In genomic region chr5:24703934-24704333, GRCh38 we compare ENCODE assay signal across 27 cellular contexts. TPM values are rescaled to one million over a fixed set of nuclear protein-coding genes. Genes with fewer than 3 reads are reported as not detected.
"Had no signal": no experiment of that assay in that cellular context is flagged by ENCODE, and none has a peak within 500 bp of the region (broad histone marks: within the 10 kb centered on the region; RNA-seq: fewer than 3 reads in every experiment).

No MANE protein-coding gene starts in this region.

- ATAC-seq: activated CD8-positive, alpha-beta memory T cell treated with anti-CD3 and anti-CD28 coated beads, Interleukin-2, amount 10 ng/mL, durations not matched to agents 7 days and 5 days; activated CD8-positive, alpha-beta T cell treated with anti-CD3 and anti-CD28 coated beads for 36 hours; activated naive CD8-positive, alpha-beta T cell treated with anti-CD3 and anti-CD28 coated beads, Interleukin-2, amount 50 U/mL, for 24 hours; effector memory CD8-positive, alpha-beta T cell; gastroesophageal sphincter; left lung; lower lobe of right lung; natural killer cell; right cardiac atrium; upper lobe of right lung had no signal

- FAIRE-seq: endothelial cell of umbilical vein had no signal

- H3K27me3 ChIP-seq: gastroesophageal sphincter, left lung, spleen, suprapubic skin, tibial artery, upper lobe of right lung had no signal

- H3K9me3 ChIP-seq: lower lobe of right lung, tibial artery, upper lobe of right lung had no signal

- DNase-seq: activated B cell treated with CpG ODN at 0.5 μM for 24 hours; activated CD4-positive, alpha-beta T cell treated with anti-CD3 and anti-CD28 coated beads, Interleukin-2, amount 50 U/mL, for 1 hour; activated CD8-positive, alpha-beta memory T cell treated with anti-CD3 and anti-CD28 coated beads, Interleukin-2, amount 10 ng/mL, durations not matched to agents 7 days and 5 days; activated CD8-positive, alpha-beta T cell treated with anti-CD3 and anti-CD28 coated beads for 36 hours; activated naive CD8-positive, alpha-beta T cell treated with anti-CD3 and anti-CD28 coated beads, Interleukin-2, amount 50 U/mL, for 24 hours; activated T-cell treated with anti-CD3 and anti-CD28 coated beads, Interleukin-2, amount 50 U/mL, for 48 hours; amygdala; caudate nucleus; cortex of kidney; effector memory CD8-positive, alpha-beta T cell; head of caudate nucleus; left lung; lower lobe of right lung; mesenchymal stem cell; natural killer cell; right cardiac atrium; spleen; stimulated activated naive CD4-positive, alpha-beta T cell; tibial artery; upper lobe of right lung had no signal

- H3K4me1 ChIP-seq: gastroesophageal sphincter, left lung, lower lobe of right lung, spleen, suprapubic skin, tibial artery, upper lobe of right lung had no signal

- H3K4me3 ChIP-seq: gastroesophageal sphincter, left lung, lower lobe of right lung, spleen, suprapubic skin, tibial artery, upper lobe of right lung had no signal

- H3K36me3 ChIP-seq: gastroesophageal sphincter, left lung, lower lobe of right lung, spleen, suprapubic skin, tibial artery, upper lobe of right lung had no signal

- H3K27ac ChIP-seq: gastroesophageal sphincter, left lung, lower lobe of right lung, spleen, suprapubic skin, tibial artery, upper lobe of right lung had no signal

RNA-seq across cellular contexts. Expression of gene CDH10, which starts 59.2 kb away (rescaled TPM):
- total RNA-seq: activated B cell treated with CpG ODN at 0.5 μM for 24 hours; activated CD8-positive, alpha-beta memory T cell treated with anti-CD3 and anti-CD28 coated beads, Interleukin-2, amount 10 ng/mL, durations not matched to agents 7 days and 5 days; activated CD8-positive, alpha-beta T cell treated with anti-CD3 and anti-CD28 coated beads for 36 hours; activated T-helper 2 cell treated with anti-CD3 and anti-CD28 coated beads, Interferon-gamma antibody, Interleukin-2, Interleukin-4, amounts not matched to agents 10 μg/mL and 5 μg/mL and 100 μg/mL, durations not matched to agents 14 hours and 24 hours and 36 hours; chondrocyte; endothelial cell of umbilical vein; natural killer cell; omental fat pad; spleen; suprapubic skin; upper lobe of right lung had no signal
- polyA plus RNA-seq: esophagus, spleen had no signal
